Comparison of ENCODE assay signal across 38 cellular contexts in the genomic region with DNA sequence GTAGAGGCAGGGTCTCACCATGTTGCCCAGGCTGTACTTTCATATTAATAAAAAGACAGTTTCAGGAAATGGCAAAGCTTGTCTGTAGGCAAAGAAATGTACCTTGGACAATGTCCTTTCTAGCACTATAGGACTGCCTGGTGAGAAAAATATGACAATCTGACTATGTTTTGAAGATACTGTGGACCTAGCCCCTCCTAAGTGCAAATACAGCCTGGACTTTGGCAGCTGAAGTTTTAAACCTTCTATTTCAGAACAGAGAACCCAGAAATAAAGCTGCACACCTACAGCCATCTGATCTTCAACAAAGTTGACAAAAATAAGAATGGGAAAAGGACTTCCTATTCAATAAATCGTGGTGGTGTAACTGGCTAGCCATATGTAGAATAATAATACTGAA. TPM values are rescaled to one million over a fixed set of nuclear protein-coding genes. Genes with fewer than 3 reads are reported as not detected.
"Had no signal": no experiment of that assay in that cellular context is flagged by ENCODE, and none has a peak within 500 bp of the region (broad histone marks: within the 10 kb centered on the region; RNA-seq: fewer than 3 reads in every experiment).

No MANE protein-coding gene starts in this region.

- H3K4me3 ChIP-seq: MG63 had no signal

- DNase-seq: Karpas-422, Kasumi-1, MG63, MM.1S, MV-4-11, NCI-H1048, NCI-H1092, NCI-H1092 treated with DMSO at 0.1 percent for 48 hours, NCI-H1105, NCI-H1105 treated with DMSO at 0.1 percent for 48 hours, NCI-H1417, NCI-H1417 treated with DMSO at 0.1 percent for 48 hours, NCI-H1436, NCI-H1436 treated with DMSO at 0.1 percent for 48 hours, NCI-H146, NCI-H1694, NCI-H1694 treated with DMSO at 0.1 percent for 48 hours, NCI-H187, NCI-H187 treated with DMSO at 0.1 percent for 48 hours, NCI-H1930, NCI-H2029, NCI-H2029 treated with DMSO at 0.1 percent for 48 hours, NCI-H2081, NCI-H2081 treated with DMSO at 0.1 percent for 48 hours, NCI-H2107, NCI-H2171, NCI-H2171 treated with DMSO at 0.1 percent for 48 hours, NCI-H2227 treated with DMSO at 0.1 percent for 48 hours, NCI-H226, NCI-H345, NCI-H446, NCI-H446 treated with DMSO at 0.1 percent for 48 hours, NCI-H510A, NCI-H510A treated with DMSO at 0.1 percent for 48 hours had no signal

- H3K36me3 ChIP-seq: MG63 had no signal

RNA-seq across cellular contexts. Expression of gene IL17A, which starts 18.9 kb away (rescaled TPM):
- total RNA-seq: LHCN-M2, M059J, MCF 10A, NCI-H460 had no signal
